Comparison of ENCODE assay signal across 12 cellular contexts in the genomic region with DNA sequence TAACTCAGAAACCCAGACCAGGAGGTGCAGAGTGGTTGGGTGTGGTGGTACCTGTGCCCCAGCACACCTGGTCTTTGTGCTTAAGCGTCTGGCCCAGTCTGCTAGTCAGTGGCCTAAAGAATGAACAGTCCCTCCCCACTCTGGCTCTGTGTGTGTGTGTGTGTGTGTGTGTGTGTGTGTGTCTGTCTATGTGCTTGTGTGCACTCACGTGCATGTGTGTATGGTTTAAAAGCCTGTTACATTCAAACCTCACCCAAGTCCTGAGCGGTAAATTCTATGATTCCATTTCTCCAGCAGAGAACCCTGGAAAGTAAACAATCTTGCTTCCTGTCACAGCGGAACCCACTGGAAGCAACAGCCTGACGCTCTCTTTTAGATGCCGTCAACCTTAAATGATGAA.
"Had no signal": no experiment of that assay in that cellular context is flagged by ENCODE, and none has a peak within 500 bp of the region (broad histone marks: within the 10 kb centered on the region; RNA-seq: fewer than 3 reads in every experiment).

No MANE protein-coding gene starts in this region.

- H3K27ac ChIP-seq: esophagus squamous epithelium had no signal

- H3K9me3 ChIP-seq: esophagus squamous epithelium had no signal

- DNase-seq: activated CD4-positive, alpha-beta T cell treated with anti-CD3 and anti-CD28 coated beads for 1 hour; activated CD4-positive, alpha-beta T cell treated with anti-CD3 and anti-CD28 coated beads, Interleukin-2, amount 50 U/mL, for 48 hours; amygdala; cerebellar nuclear complex; esophagus squamous epithelium; foreskin fibroblast; glutamatergic neuron; immature natural killer cell; mammary epithelial cell; stimulated activated CD4-positive, alpha-beta T cell treated with anti-CD3 and anti-CD28 coated beads, Interleukin-12 subunit alpha, Interleukin-12 subunit beta, amount 100 ng/mL, for 4 hours had no signal

- H3K9me3 Mint-ChIP-seq: neural crest cell had no signal

- H3K27me3 Mint-ChIP-seq: activated naive CD8-positive, alpha-beta T cell had no signal

- H3K27me3 ChIP-seq: esophagus squamous epithelium had no signal

- H3K4me3 ChIP-seq: esophagus squamous epithelium had no signal

- H3K4me3 Mint-ChIP-seq: activated naive CD8-positive, alpha-beta T cell; immature natural killer cell; neural crest cell had no signal

- H3K4me1 Mint-ChIP-seq: immature natural killer cell had no signal
